In genomic region chr22:30754971-30755759, GRCh38 we compare ENCODE assay signal across 8 cellular contexts.
DNase-seq lines count a peak whose midpoint lies in the region; ATAC-seq and TF ChIP-seq lines count a peak whose summit lies in the region.

No MANE protein-coding gene starts in this region.

- peaks cover 0 to 6% (median 0%) of the 10 kb centered on the region in 5 donors for H3K9me3 Mint-ChIP-seq in CD8-positive, alpha-beta memory T cell

- H3K36me3 ChIP-seq in CD8-positive, alpha-beta memory T cell (ENCODE audit: insufficient read depth, low read length) = no peaks in the 10 kb centered on the region
- H3K36me3 ChIP-seq in NT2/D1 (ENCODE audit: insufficient read depth, insufficient read length, low read length) = no peaks in the 10 kb centered on the region
- H3K36me3 ChIP-seq in osteoblast (ENCODE audit: insufficient read depth, low read length) = no peaks in the 10 kb centered on the region
- no peaks in the 10 kb centered on the region for H3K36me3 ChIP-seq in uterus

- no peak for TF ChIP-seq POLR2A in uterus (IDR thresholded peaks at IDR 0.05)

- H3K27me3 ChIP-seq in CD8-positive, alpha-beta memory T cell (ENCODE audit: insufficient read depth, low read length, poor library complexity, severe bottlenecking) = no peaks in the 10 kb centered on the region
- H3K27me3 ChIP-seq in NT2/D1 (ENCODE audit: insufficient read depth, insufficient read length) = no peaks in the 10 kb centered on the region
- no peaks in the 10 kb centered on the region for H3K27me3 ChIP-seq in foreskin keratinocyte
- no peaks in the 10 kb centered on the region for H3K27me3 ChIP-seq in osteoblast (ENCODE audit: insufficient read depth, low read length)
- no peaks in the 10 kb centered on the region for H3K27me3 ChIP-seq in uterus

- no peak overlapping the region for H3K27ac ChIP-seq in CD8-positive, alpha-beta memory T cell (ENCODE audit: low read depth, low read length)
- H3K27ac ChIP-seq in foreskin keratinocyte (no peak overlapping the region), osteoblast (ENCODE audit: low read depth, low read length) (no peak overlapping the region), uterus (no peak overlapping the region)

- peaks cover 4% of the 10 kb centered on the region in 2 donors for H3K27me3 Mint-ChIP-seq in CD8-positive, alpha-beta memory T cell

- POLR2A ChIA-PET in CD8-positive, alpha-beta memory T cell (lab: Charles Lee) = no interaction called here
- POLR2A ChIA-PET in HEK293T (lab: Yijun Ruan, JAX) = interaction anchor here (1.0 kb wide), 1 partner anchor 121 kb away, joined by 6 read pairs; no protein-coding TSS in a partner anchor

- no peaks in the 10 kb centered on the region for H3K9me3 ChIP-seq in CD8-positive, alpha-beta memory T cell (ENCODE audit: low read length)
- H3K9me3 ChIP-seq in NT2/D1 (ENCODE audit: insufficient read depth, low read length) = peaks cover 6% of the 10 kb centered on the region; the same call in 1 of the 2 replicates
- no peaks in the 10 kb centered on the region for H3K9me3 ChIP-seq in osteoblast (ENCODE audit: low read depth, low read length)
- no peaks in the 10 kb centered on the region for H3K9me3 ChIP-seq in uterus

- H3K4me3 ChIP-seq in CD8-positive, alpha-beta memory T cell (ENCODE audit: low read length) = no peak overlapping the region
- H3K4me3 ChIP-seq in NT2/D1 (ENCODE audit: insufficient read length, low read depth) (no peak overlapping the region), osteoblast (ENCODE audit: insufficient read depth, low read length) (no peak overlapping the region), uterus (no peak overlapping the region)

- peak; percentile 46 for ATAC-seq in foreskin keratinocyte
- no peak for ATAC-seq in HG02571 (IDR thresholded peaks at IDR 0.05; ENCODE audit: unreplicated experiment)

- no peak overlapping the region for H3K9ac ChIP-seq in NT2/D1 (ENCODE audit: insufficient read length, low read depth)

- peak overlapping the region; percentile 42 for H2AFZ ChIP-seq in osteoblast (ENCODE audit: low read length)

- no peaks in the 10 kb centered on the region for H3K36me3 Mint-ChIP-seq in CD8-positive, alpha-beta memory T cell

- intact Hi-C loops in uterus (cut with DNase I; ENCODE audit: low total_unique reads) = loop anchor here (5.0 kb wide), 1 partner anchor 123 kb away; no protein-coding TSS in a partner anchor

- no peaks in the 10 kb centered on the region for H4K20me1 ChIP-seq in osteoblast (ENCODE audit: insufficient read depth, low read length)

- H3K4me3 Mint-ChIP-seq in CD8-positive, alpha-beta memory T cell = no peak overlapping the region

- TF ChIP-seq CTCF in foreskin keratinocyte (conservative IDR thresholded peaks at IDR 0.05) (peak; percentile 89), osteoblast (IDR thresholded peaks at IDR 0.05; ENCODE audit: extremely low read depth, low read depth, low read length) (peak; percentile 86), uterus (IDR thresholded peaks at IDR 0.05) (peak; percentile 41 to 76 (median 49))

- no peak overlapping the region for H3K4me2 ChIP-seq in osteoblast (ENCODE audit: insufficient read depth, low read length)

- no peaks in the 10 kb centered on the region for H3K79me2 ChIP-seq in osteoblast (ENCODE audit: insufficient read depth, low read length)

- no peak overlapping the region for H3K27ac Mint-ChIP-seq in CD8-positive, alpha-beta memory T cell

- CTCF ChIA-PET in CD8-positive, alpha-beta memory T cell (lab: Charles Lee) = interaction anchor here (1.0 to 3.2 kb wide), 3 partner anchors 11 to 129 kb away, joined by 3 to 48 read pairs (median 4); partner anchors contain the start of gene SLC35E4
- CTCF ChIA-PET in HEK293T (lab: Yijun Ruan, JAX) = interaction anchor here (0.6 to 2.1 kb wide), 8 partner anchors 8 to 449 kb away, joined by 3 to 45 read pairs (median 3); partner anchors contain the start of gene SLC35E4

- peak; percentile 3 to 60 (median 26) for DNase-seq in CD8-positive, alpha-beta memory T cell
- DNase-seq in HEK293T (ENCODE audit: extremely low spot score) = peak; percentile 78
- peak; percentile 47 for DNase-seq in NT2/D1 (ENCODE audit: low read depth, low spot score)
- peak; percentile 8 for DNase-seq in activated T-helper 1 cell treated with Interleukin-2 at 50 U/mL for 16 hours (ENCODE audit: low read depth)
- DNase-seq in foreskin keratinocyte = peak; percentile 30 to 59
- DNase-seq in osteoblast (ENCODE audit: insufficient read length, low spot score, missing footprints) = peak; percentile 96
- peak; percentile 26 to 50 for DNase-seq in uterus

- H3K4me1 Mint-ChIP-seq in CD8-positive, alpha-beta memory T cell = no peaks in the 10 kb centered on the region

- H3K4me1 ChIP-seq in CD8-positive, alpha-beta memory T cell (ENCODE audit: insufficient read depth, low read length) = no peaks in the 10 kb centered on the region
- peaks cover 8% of the 10 kb centered on the region for H3K4me1 ChIP-seq in NT2/D1 (ENCODE audit: insufficient read depth, insufficient read length)
- H3K4me1 ChIP-seq in foreskin keratinocyte = no peaks in the 10 kb centered on the region
- H3K4me1 ChIP-seq in osteoblast (ENCODE audit: insufficient read depth, low read length) = no peaks in the 10 kb centered on the region
- H3K4me1 ChIP-seq in uterus = no peaks in the 10 kb centered on the region

TF ChIP-seq in HEK293T, 16 proteins besides CTCF, POLR2A, EP300 and RAD21:
- no peak for TF ChIP-seq FOXA1 (IDR thresholded peaks at IDR 0.05)
- TF ChIP-seq ARNT (IDR thresholded peaks at IDR 0.05) = no peak
- no peak for TF ChIP-seq LEF1 (IDR thresholded peaks at IDR 0.05; ENCODE audit: borderline replicate concordance)
- TF ChIP-seq PKNOX1 (IDR thresholded peaks at IDR 0.05) = no peak
- no peak for TF ChIP-seq NFRKB (IDR thresholded peaks at IDR 0.05)
- TF ChIP-seq ZNF384 (IDR thresholded peaks at IDR 0.05) = no peak
- TF ChIP-seq BHLHE40 (IDR thresholded peaks at IDR 0.05; ENCODE audit: borderline replicate concordance) = no peak
- TF ChIP-seq TARDBP (IDR thresholded peaks at IDR 0.05) = no peak
- no peak for TF ChIP-seq FOXK2 (IDR thresholded peaks at IDR 0.05)
- no peak for TF ChIP-seq SUZ12 (IDR thresholded peaks at IDR 0.05)
- TF ChIP-seq ELF4 (IDR thresholded peaks at IDR 0.05) = no peak
- TF ChIP-seq HDGF (IDR thresholded peaks at IDR 0.05; ENCODE audit: borderline replicate concordance) = no peak
- TF ChIP-seq L3MBTL2 (conservative IDR thresholded peaks at IDR 0.05) = no peak
- TF ChIP-seq FOXM1 (IDR thresholded peaks at IDR 0.05; ENCODE audit: borderline replicate concordance) = no peak
- TF ChIP-seq CTBP1 (IDR thresholded peaks at IDR 0.05; ENCODE audit: borderline replicate concordance) = no peak
- no peak for TF ChIP-seq SP1 (IDR thresholded peaks at IDR 0.05)

Comparison
In these comparisons a context has a peak if more than half of its experiments do, and no peak if none do; other contexts are left out.
1. DNase-seq: peak in every context shown above with its lines; median percentile 96 in osteoblast; 78 in HEK293T; 47 in NT2/D1; 44 in foreskin keratinocyte; 38 in uterus; 26 in CD8-positive, alpha-beta memory T cell; 8 in activated T-helper 1 cell treated with Interleukin-2 at 50 U/mL for 16 hours.